Comparison of ENCODE assay signal across 18 cellular contexts in genomic region chr3:102530443-102531195, GRCh38.
DNase-seq lines count a peak whose midpoint lies in the region; ATAC-seq, FAIRE-seq and TF ChIP-seq lines count a peak whose summit lies in the region.
"Had no signal": no experiment of that assay in that cellular context is flagged by ENCODE, and none has a peak within 500 bp of the region (broad histone marks: within the 10 kb centered on the region; RNA-seq: fewer than 3 reads in every experiment).

No MANE protein-coding gene starts in this region.

- H3K9me3 ChIP-seq in PC-3 (ENCODE audit: low read length) = no peaks in the 10 kb centered on the region
- H3K9me3 ChIP-seq: Caco-2, mucosa of descending colon had no signal

- H3K4me3 ChIP-seq in PC-3 (ENCODE audit: low read length) = peak overlapping the region; percentile 17; the same call in 1 of the 2 replicates
- no peak overlapping the region for H3K4me3 ChIP-seq in bronchial epithelial cell (ENCODE audit: low read depth, low read length)
- H3K4me3 ChIP-seq: mucosa of descending colon had no signal

- no peaks in the 10 kb centered on the region for H3K9me2 ChIP-seq in PC-3 (replicated peaks; ENCODE audit: low read length)

- POLR2A ChIA-PET in PC-3 (lab: Charles Lee; ENCODE audit: unreplicated experiment) = interaction anchor here (0.7 kb wide), 2 partner anchors 131 to 291 kb away, joined by 4 to 6 read pairs; no protein-coding TSS in a partner anchor

- peaks cover 41% of the 10 kb centered on the region for H3K4me1 ChIP-seq in PC-3 (ENCODE audit: insufficient read depth, low read length)
- H3K4me1 ChIP-seq: Caco-2 had no signal

- H3F3A ChIP-seq in PC-3 (ENCODE audit: low read length, unreplicated experiment) = no peaks in the 10 kb centered on the region

- no peaks in the 10 kb centered on the region for H3K79me2 ChIP-seq in PC-3 (ENCODE audit: low read length)

- DNase-seq in EH (ENCODE audit: low read depth) = peak; percentile 29
- DNase-seq in PC-3 = peak; percentile 89
- DNase-seq in bronchial epithelial cell (ENCODE audit: low read depth) = peak; percentile 78
- DNase-seq in kidney glomerular epithelial cell (lab: John Stamatoyannopoulos, UW) = peak; percentile 20
- no peak for DNase-seq in central memory CD4-positive, alpha-beta T cell
- DNase-seq in activated naive CD4-positive, alpha-beta T cell (lab: John Stamatoyannopoulos, UW) = no peak
- no peak for DNase-seq in KG1 (lab: John Stamatoyannopoulos, UW)
- DNase-seq: activated effector memory CD4-positive, alpha-beta T cell treated with anti-CD3 and anti-CD28 coated beads, Interleukin-2, amount 50 U/mL, for 16 hours; anterior cingulate cortex; Caco-2; hippocampal formation; mucosa of descending colon; NCI-H1048; NCI-H2107; NCI-H526 treated with DMSO at 0.1 percent for 48 hours; stimulated activated CD4-positive, alpha-beta T cell treated with anti-CD3 and anti-CD28 coated beads, Interleukin-2, amount 100 ng/mL, for 48 hours had no signal

- BruUV-seq in PC-3 (replicated peaks; lab: Mats Ljungman, UMichigan) = no TSS peak

- ATAC-seq in PC-3 (peak; percentile 70), HG02588 (IDR thresholded peaks at IDR 0.05; ENCODE audit: unreplicated experiment) (no peak)
- ATAC-seq: mucosa of descending colon, sciatic nerve had no signal

- no peaks in the 10 kb centered on the region for H4K20me1 ChIP-seq in PC-3 (ENCODE audit: low read length)

- peak overlapping the region; percentile 95 for H3K27ac ChIP-seq in PC-3 (ENCODE audit: low read length)

- no peak overlapping the region for H2AFZ ChIP-seq in PC-3 (ENCODE audit: low read length)

- no peak for TF ChIP-seq CTCF in PC-3 (conservative IDR thresholded peaks at IDR 0.05; ENCODE audit: low read depth, low read length)
- TF ChIP-seq CTCF in bronchial epithelial cell (IDR thresholded peaks at IDR 0.05; ENCODE audit: insufficient read depth, low read length, severe bottlenecking) = no peak

- H3K27me3 ChIP-seq in PC-3 (ENCODE audit: low read length) = no peaks in the 10 kb centered on the region
- no peaks in the 10 kb centered on the region for H3K27me3 ChIP-seq in bronchial epithelial cell (ENCODE audit: control insufficient read depth, insufficient read depth, low read length)

- intact Hi-C loops in PC-3 (cut with micrococcal nuclease) = loop anchor here (1.0 kb wide), 1 partner anchor 301 kb away; no protein-coding TSS in a partner anchor

- peak overlapping the region; percentile 60 for H3K9ac ChIP-seq in PC-3 (ENCODE audit: low read length)

- CTCF ChIA-PET in PC-3 (lab: Charles Lee) = interaction anchor here (0.7 to 1.7 kb wide), 2 partner anchors 292 to 301 kb away, joined by 4 to 5 read pairs; no protein-coding TSS in a partner anchor

- peak overlapping the region; percentile 63 for H3K4me2 ChIP-seq in PC-3 (ENCODE audit: low read length)

- H3K36me3 ChIP-seq in PC-3 (ENCODE audit: low read depth, low read length) (no peaks in the 10 kb centered on the region), bronchial epithelial cell (ENCODE audit: control insufficient read depth, insufficient read depth, low read length) (no peaks in the 10 kb centered on the region)

- no peak for FAIRE-seq in bronchial epithelial cell (lab: Jason Lieb, UNC)

Comparison
In these comparisons a context has a peak if more than half of its experiments do, and no peak if none do; other contexts are left out.
1. DNase-seq: peak in EH (single experiment), PC-3 (single experiment), bronchial epithelial cell (single experiment) and kidney glomerular epithelial cell (single experiment); none in central memory CD4-positive, alpha-beta T cell (single experiment), activated naive CD4-positive, alpha-beta T cell (0 of 4) and KG1 (single experiment).